ENCODE assay signal across 15 cellular contexts in genomic region chr4:85126991-85127591, GRCh38.
"Had no signal": no experiment of that assay in that cellular context is flagged by ENCODE, and none has a peak within 500 bp of the region (broad histone marks: within the 10 kb centered on the region; RNA-seq: fewer than 3 reads in every experiment).

No MANE protein-coding gene starts in this region.

- DNase-seq: activated B cell treated with CpG ODN at 0.5 μM for 24 hours; activated effector memory CD4-positive, alpha-beta T cell treated with Interleukin-2 at 50 U/mL for 16 hours; activated T-cell treated with anti-CD3 and anti-CD28 coated beads, Interleukin-2, amount 50 U/mL, for 4 hours; esophagus squamous epithelium; hippocampal formation; naive thymus-derived CD4-positive, alpha-beta T cell; stimulated activated naive CD8-positive, alpha-beta T cell treated with anti-CD3 and anti-CD28 coated beads, Interleukin-15, amount 100 ng/mL, for 72 hours had no signal

- H3K9me3 ChIP-seq: adrenal gland, esophagus squamous epithelium, left lung, right atrium auricular region had no signal

- H3K4me1 ChIP-seq: esophagus squamous epithelium, left lung, right atrium auricular region had no signal

- H3K36me3 Mint-ChIP-seq: activated naive CD4-positive, alpha-beta T cell treated with anti-CD3 and anti-CD28 coated beads, Interleukin-2, amount 50 U/mL, for 24 hours; naive thymus-derived CD4-positive, alpha-beta T cell; type B pancreatic cell had no signal

- H3K27me3 Mint-ChIP-seq: activated B cell treated with CpG ODN at 0.5 μM for 24 hours; activated CD8-positive, alpha-beta T cell treated with anti-CD3 and anti-CD28 coated beads for 36 hours; activated naive CD4-positive, alpha-beta T cell treated with anti-CD3 and anti-CD28 coated beads, Interleukin-2, amount 50 U/mL, for 24 hours; naive thymus-derived CD4-positive, alpha-beta T cell; progenitor cell of endocrine pancreas; stimulated activated naive CD8-positive, alpha-beta T cell treated with anti-CD3 and anti-CD28 coated beads, Interleukin-15, amount 100 ng/mL, for 72 hours; type B pancreatic cell had no signal

- H3K4me3 Mint-ChIP-seq: activated B cell treated with CpG ODN at 0.5 μM for 24 hours; activated CD8-positive, alpha-beta T cell treated with anti-CD3 and anti-CD28 coated beads for 36 hours; activated naive CD4-positive, alpha-beta T cell treated with anti-CD3 and anti-CD28 coated beads, Interleukin-2, amount 50 U/mL, for 24 hours; activated T-cell treated with anti-CD3 and anti-CD28 coated beads, Interleukin-2, amount 50 U/mL, for 4 hours; naive thymus-derived CD4-positive, alpha-beta T cell; stimulated activated naive CD8-positive, alpha-beta T cell treated with anti-CD3 and anti-CD28 coated beads, Interleukin-15, amount 100 ng/mL, for 72 hours; type B pancreatic cell had no signal

- H3K27me3 ChIP-seq: adrenal gland, cardiac muscle cell, esophagus squamous epithelium, left lung, right atrium auricular region had no signal

- H3K27ac Mint-ChIP-seq: activated B cell treated with CpG ODN at 0.5 μM for 24 hours; activated CD8-positive, alpha-beta T cell treated with anti-CD3 and anti-CD28 coated beads for 36 hours; activated naive CD4-positive, alpha-beta T cell treated with anti-CD3 and anti-CD28 coated beads, Interleukin-2, amount 50 U/mL, for 24 hours; naive thymus-derived CD4-positive, alpha-beta T cell; progenitor cell of endocrine pancreas; stimulated activated naive CD8-positive, alpha-beta T cell treated with anti-CD3 and anti-CD28 coated beads, Interleukin-15, amount 100 ng/mL, for 72 hours; type B pancreatic cell had no signal

- H3K9me3 Mint-ChIP-seq: activated B cell treated with CpG ODN at 0.5 μM for 24 hours; activated naive CD4-positive, alpha-beta T cell treated with anti-CD3 and anti-CD28 coated beads, Interleukin-2, amount 50 U/mL, for 24 hours; activated T-cell treated with anti-CD3 and anti-CD28 coated beads, Interleukin-2, amount 50 U/mL, for 4 hours; type B pancreatic cell had no signal

- H3K4me1 Mint-ChIP-seq: activated B cell treated with CpG ODN at 0.5 μM for 24 hours; activated naive CD4-positive, alpha-beta T cell treated with anti-CD3 and anti-CD28 coated beads, Interleukin-2, amount 50 U/mL, for 24 hours; naive thymus-derived CD4-positive, alpha-beta T cell; stimulated activated naive CD8-positive, alpha-beta T cell treated with anti-CD3 and anti-CD28 coated beads, Interleukin-15, amount 100 ng/mL, for 72 hours had no signal

- H3K27ac ChIP-seq: adrenal gland, cardiac muscle cell, esophagus squamous epithelium, left lung, right atrium auricular region had no signal

- H3K36me3 ChIP-seq: adrenal gland, cardiac muscle cell, esophagus squamous epithelium, left lung, right atrium auricular region had no signal

- H3K4me3 ChIP-seq: adrenal gland, cardiac muscle cell, esophagus squamous epithelium, left lung, right atrium auricular region had no signal

- ATAC-seq: activated CD8-positive, alpha-beta T cell treated with anti-CD3 and anti-CD28 coated beads for 36 hours; activated T-cell treated with anti-CD3 and anti-CD28 coated beads, Interleukin-2, amount 50 U/mL, for 4 hours; stimulated activated naive CD8-positive, alpha-beta T cell treated with anti-CD3 and anti-CD28 coated beads, Interleukin-15, amount 100 ng/mL, for 72 hours had no signal
